ENCODE assay signal across 12 cellular contexts in genomic region chr1:22780696-22781095, GRCh38.
DNase-seq lines count a peak whose midpoint lies in the region; ATAC-seq, FAIRE-seq and TF ChIP-seq lines count a peak whose summit lies in the region.
"Had no signal": no experiment of that assay in that cellular context is flagged by ENCODE, and none has a peak within 500 bp of the region (broad histone marks: within the 10 kb centered on the region; RNA-seq: fewer than 3 reads in every experiment).

No MANE protein-coding gene starts in this region.

- H3K36me3 ChIP-seq in small intestine (ENCODE audit: control insufficient read depth in 2 of 2, insufficient read depth in 2 of 2, low read length in 2 of 2), result no peaks in the 10 kb centered on the region
- H3K36me3 ChIP-seq: right atrium auricular region had no signal

- no peaks in the 10 kb centered on the region for H3K27me3 ChIP-seq in small intestine (ENCODE audit: control insufficient read depth in 2 of 2, insufficient read depth in 2 of 2, low read length in 2 of 2)
- H3K27me3 ChIP-seq: right atrium auricular region had no signal

- WGBS in small intestine, 3 donors, result 77 to 83% (median 82%) methylated on average over 12 to 14 of the region's 14 CpGs

- DNase-seq in activated CD4-positive, alpha-beta T cell treated with anti-CD3 and anti-CD28 coated beads for 48 hours, result peak; percentile 20
- DNase-seq in activated CD4-positive, alpha-beta T cell treated with anti-CD3 and anti-CD28 coated beads, Interleukin-2, amount 10 ng/mL, durations not matched to agents 7 days and 5 days, result no peak
- DNase-seq in NB4 (ENCODE audit: low read depth) (peak; percentile 20), endothelial cell (ENCODE audit: low spot score) (peak; percentile 22), small intestine (peak; percentile 45), NCI-H774 (lab: John Stamatoyannopoulos, UW) (no peak), T-cell (no peak), mucosa of gallbladder (ENCODE audit: low spot score) (no peak)
- DNase-seq: activated CD8-positive, alpha-beta memory T cell treated with anti-CD3 and anti-CD28 coated beads for 24 hours; cerebellar nuclear complex had no signal

- H3K27me3 Mint-ChIP-seq in activated CD4-positive, alpha-beta T cell treated with anti-CD3 and anti-CD28 coated beads, Interleukin-2, amount 10 ng/mL, durations not matched to agents 7 days and 5 days, result peaks cover 7% of the 10 kb centered on the region
- peaks cover 2% of the 10 kb centered on the region for H3K27me3 Mint-ChIP-seq in endothelial cell (ENCODE audit: unreplicated experiment)
- peaks cover 26 to 29% of the 10 kb centered on the region in 2 donors for H3K27me3 Mint-ChIP-seq in T-cell

- no peaks in the 10 kb centered on the region for H3K9me3 Mint-ChIP-seq in activated CD4-positive, alpha-beta T cell treated with anti-CD3 and anti-CD28 coated beads, Interleukin-2, amount 10 ng/mL, durations not matched to agents 7 days and 5 days
- H3K9me3 Mint-ChIP-seq in endothelial cell (ENCODE audit: unreplicated experiment), result no peaks in the 10 kb centered on the region
- H3K9me3 Mint-ChIP-seq in T-cell, result no peaks in the 10 kb centered on the region

- no peak for TF ChIP-seq POLR2A in NB4 (IDR thresholded peaks at IDR 0.05; ENCODE audit: extremely low read depth, insufficient read length)

- H3K27ac ChIP-seq in small intestine (ENCODE audit: low read depth in 1 of 2, low read length in 1 of 2), result no peak overlapping the region
- H3K27ac ChIP-seq: right atrium auricular region had no signal

- H3K27ac Mint-ChIP-seq in activated CD4-positive, alpha-beta T cell treated with anti-CD3 and anti-CD28 coated beads, Interleukin-2, amount 10 ng/mL, durations not matched to agents 7 days and 5 days, result no peak overlapping the region
- H3K27ac Mint-ChIP-seq in endothelial cell (ENCODE audit: unreplicated experiment) (no peak overlapping the region), T-cell (no peak overlapping the region)

- H3K4me3 ChIP-seq in NB4 (ENCODE audit: low read depth, low read length) (no peak overlapping the region), small intestine (ENCODE audit: low read depth in 1 of 2, low read length in 2 of 2) (no peak overlapping the region)
- H3K4me3 ChIP-seq: right atrium auricular region had no signal

- H3K4me1 ChIP-seq in small intestine (ENCODE audit: control insufficient read depth in 2 of 2, insufficient read depth in 1 of 2, low read depth in 1 of 2, low read length in 1 of 2), result peaks cover 0 to 3% of the 10 kb centered on the region in 2 donors

- CTCF ChIA-PET in activated CD4-positive, alpha-beta T cell treated with anti-CD3 and anti-CD28 coated beads, Interleukin-2, amount 10 ng/mL, durations not matched to agents 7 days and 5 days (lab: Charles Lee), result no interaction called here
- CTCF ChIA-PET in T-cell (lab: Charles Lee), result no interaction called here

- no peaks in the 10 kb centered on the region for H3K36me3 Mint-ChIP-seq in activated CD4-positive, alpha-beta T cell treated with anti-CD3 and anti-CD28 coated beads, Interleukin-2, amount 10 ng/mL, durations not matched to agents 7 days and 5 days (ENCODE audit: low read depth)
- no peaks in the 10 kb centered on the region for H3K36me3 Mint-ChIP-seq in endothelial cell (ENCODE audit: low read depth, unreplicated experiment)
- no peaks in the 10 kb centered on the region for H3K36me3 Mint-ChIP-seq in T-cell

- H3K4me1 Mint-ChIP-seq in activated CD4-positive, alpha-beta T cell treated with anti-CD3 and anti-CD28 coated beads, Interleukin-2, amount 10 ng/mL, durations not matched to agents 7 days and 5 days, result no peaks in the 10 kb centered on the region
- no peaks in the 10 kb centered on the region for H3K4me1 Mint-ChIP-seq in endothelial cell (ENCODE audit: unreplicated experiment)
- H3K4me1 Mint-ChIP-seq in T-cell, result no peaks in the 10 kb centered on the region

- TF ChIP-seq CTCF in NB4 (IDR thresholded peaks at IDR 0.05; ENCODE audit: low read depth, low read length) (no peak), endothelial cell (IDR thresholded peaks at IDR 0.05; ENCODE audit: unreplicated experiment) (no peak)

- no peaks in the 10 kb centered on the region for H3K9me3 ChIP-seq in small intestine (ENCODE audit: control insufficient read depth, low read depth)
- H3K9me3 ChIP-seq: right atrium auricular region had no signal

- ATAC-seq in T-cell (replicated peaks in 1 of 4), result no peak

- no peak for FAIRE-seq in small intestine (lab: Jason Lieb, UNC)
- FAIRE-seq: islet of Langerhans had no signal

- POLR2A ChIA-PET in activated CD4-positive, alpha-beta T cell treated with anti-CD3 and anti-CD28 coated beads, Interleukin-2, amount 10 ng/mL, durations not matched to agents 7 days and 5 days (lab: Charles Lee), result no interaction called here
- POLR2A ChIA-PET in T-cell (lab: Charles Lee), result no interaction called here

- no peak overlapping the region for H3K4me3 Mint-ChIP-seq in activated CD4-positive, alpha-beta T cell treated with anti-CD3 and anti-CD28 coated beads, Interleukin-2, amount 10 ng/mL, durations not matched to agents 7 days and 5 days
- H3K4me3 Mint-ChIP-seq in endothelial cell (ENCODE audit: unreplicated experiment), result no peak overlapping the region
- H3K4me3 Mint-ChIP-seq in T-cell, result no peak overlapping the region

Comparison
In these comparisons a context has a peak if more than half of its experiments do, and no peak if none do; other contexts are left out.
1. DNase-seq: peak in activated CD4-positive, alpha-beta T cell treated with anti-CD3 and anti-CD28 coated beads for 48 hours (single experiment), NB4 (single experiment), endothelial cell (single experiment) and small intestine (single experiment); none in activated CD4-positive, alpha-beta T cell treated with anti-CD3 and anti-CD28 coated beads, Interleukin-2, amount 10 ng/mL, durations not matched to agents 7 days and 5 days (single experiment), NCI-H774 (single experiment), T-cell (0 of 34) and mucosa of gallbladder (single experiment).